14 cellular contexts compared by ENCODE assay signal in genomic region chr2:29009711-29010677, GRCh38. TPM values are rescaled to one million over a fixed set of nuclear protein-coding genes. Genes with fewer than 3 reads are reported as not detected.
A peak's percentile ranks its signal among the peaks of the same experiment; 100 is the strongest.
DNase-seq lines count a peak whose midpoint lies in the region; ATAC-seq and TF ChIP-seq lines count a peak whose summit lies in the region.
"Had no signal": no experiment of that assay in that cellular context is flagged by ENCODE, and none has a peak within 500 bp of the region (broad histone marks: within the 10 kb centered on the region; RNA-seq: fewer than 3 reads in every experiment).

No MANE protein-coding gene starts in this region.

- no peak for ATAC-seq in naive thymus-derived CD4-positive, alpha-beta T cell
- ATAC-seq in GM18868 (IDR thresholded peaks at IDR 0.05; ENCODE audit: unreplicated experiment) = no peak

- H3K9me3 Mint-ChIP-seq in activated naive CD8-positive, alpha-beta T cell treated with anti-CD3 and anti-CD28 coated beads for 36 hours = no peaks in the 10 kb centered on the region
- no peaks in the 10 kb centered on the region for H3K9me3 Mint-ChIP-seq in naive thymus-derived CD4-positive, alpha-beta T cell

- H3K4me3 Mint-ChIP-seq in activated naive CD8-positive, alpha-beta T cell treated with anti-CD3 and anti-CD28 coated beads for 36 hours = peak overlapping the region; percentile 33
- H3K4me3 Mint-ChIP-seq in naive thymus-derived CD4-positive, alpha-beta T cell = peak overlapping the region in 9 of 10 donors; percentile 24 to 92 (median 75)

- H3K4me1 ChIP-seq in BLaER1 (peaks cover 65% of the 10 kb centered on the region), Loucy (ENCODE audit: insufficient read depth, low read length, poor library complexity, severe bottlenecking) (peaks cover 61% of the 10 kb centered on the region)
- peaks cover 62 to 64% of the 10 kb centered on the region in 2 donors for H3K4me1 ChIP-seq in naive thymus-derived CD4-positive, alpha-beta T cell (ENCODE audit: control insufficient read depth in 2 of 2, insufficient read depth in 2 of 2, low read length in 2 of 2)

- H3K9me2 ChIP-seq in Loucy (replicated peaks; ENCODE audit: low read depth, low read length) = no peaks in the 10 kb centered on the region

- H3K27me3 Mint-ChIP-seq in activated naive CD8-positive, alpha-beta T cell treated with anti-CD3 and anti-CD28 coated beads for 36 hours = no peaks in the 10 kb centered on the region
- no peaks in the 10 kb centered on the region for H3K27me3 Mint-ChIP-seq in naive thymus-derived CD4-positive, alpha-beta T cell

- H3K27me3 ChIP-seq in BLaER1 (no peaks in the 10 kb centered on the region), Loucy (ENCODE audit: insufficient read depth, low read length, poor library complexity, severe bottlenecking) (no peaks in the 10 kb centered on the region)
- no peaks in the 10 kb centered on the region for H3K27me3 ChIP-seq in naive thymus-derived CD4-positive, alpha-beta T cell (ENCODE audit: control insufficient read depth in 2 of 2, insufficient read depth in 2 of 2, low read length in 2 of 2)
- H3K27me3 ChIP-seq: cardiac muscle cell, esophagus muscularis mucosa had no signal

- DNase-seq in activated naive CD8-positive, alpha-beta T cell treated with anti-CD3 and anti-CD28 coated beads for 36 hours = no peak
- DNase-seq in naive thymus-derived CD4-positive, alpha-beta T cell = peak in 3 of 9 donors; percentile 17 to 31 (median 29)
- DNase-seq in effector CD4-positive, alpha-beta T cell = no peak
- DNase-seq in stimulated activated CD4-positive, alpha-beta T cell treated with anti-CD3 and anti-CD28 coated beads, Interleukin-15, amount 100 ng/mL, for 24 hours = no peak
- DNase-seq in NCI-H1694 treated with DMSO at 0.1 percent for 48 hours (lab: John Stamatoyannopoulos, UW) = no peak
- DNase-seq: midbrain, NCI-H510A had no signal

- H3K4me3 ChIP-seq in BLaER1 (no peak overlapping the region; the same call in 1 of the 2 replicates), Loucy (ENCODE audit: low read length, poor library complexity, severe bottlenecking) (peak overlapping the region; percentile 79)
- H3K4me3 ChIP-seq in naive thymus-derived CD4-positive, alpha-beta T cell (ENCODE audit: low read length) = no peak overlapping the region
- H3K4me3 ChIP-seq: cardiac muscle cell, esophagus muscularis mucosa had no signal

- H3K9ac ChIP-seq in BLaER1 (peak overlapping the region; percentile 63), Loucy (ENCODE audit: low read depth, low read length, poor library complexity, severe bottlenecking) (peak overlapping the region; percentile 84)

- peak overlapping the region; percentile 96 for H3K4me2 ChIP-seq in BLaER1
- peak overlapping the region; percentile 96 for H3K4me2 ChIP-seq in Loucy (ENCODE audit: low read depth, low read length, poor library complexity, severe bottlenecking)

- no peaks in the 10 kb centered on the region for H3K36me3 Mint-ChIP-seq in activated naive CD8-positive, alpha-beta T cell treated with anti-CD3 and anti-CD28 coated beads for 36 hours
- no peaks in the 10 kb centered on the region for H3K36me3 Mint-ChIP-seq in naive thymus-derived CD4-positive, alpha-beta T cell

- peaks cover 10% of the 10 kb centered on the region; the same call in 1 of the 2 replicates for H3K79me2 ChIP-seq in Loucy (ENCODE audit: insufficient read depth, low read length)

- peaks cover 61% of the 10 kb centered on the region for H3K4me1 Mint-ChIP-seq in activated naive CD8-positive, alpha-beta T cell treated with anti-CD3 and anti-CD28 coated beads for 36 hours
- peaks cover 52 to 65% (median 62%) of the 10 kb centered on the region in 7 donors for H3K4me1 Mint-ChIP-seq in naive thymus-derived CD4-positive, alpha-beta T cell

- H3F3A ChIP-seq in Loucy (ENCODE audit: low read depth) = peaks cover 13% of the 10 kb centered on the region; the same call in 1 of the 2 replicates

- POLR2A ChIA-PET in naive thymus-derived CD4-positive, alpha-beta T cell (lab: Charles Lee) = interaction anchor here (1.6 to 7.8 kb wide), 3 partner anchors 9 to 107 kb away, joined by 3 to 80 read pairs (median 34); partner anchors contain the start of gene CLIP4

- CTCF ChIA-PET in naive thymus-derived CD4-positive, alpha-beta T cell (lab: Charles Lee) = interaction anchor here (0.5 to 1.3 kb wide), 7 partner anchors 8 to 518 kb away, joined by 3 to 8 read pairs (median 4); no protein-coding TSS in a partner anchor

- no peak for TF ChIP-seq CTCF in Loucy (conservative IDR thresholded peaks at IDR 0.05; ENCODE audit: low read length)

- H3K27ac Mint-ChIP-seq in activated naive CD8-positive, alpha-beta T cell treated with anti-CD3 and anti-CD28 coated beads for 36 hours = peak overlapping the region; percentile 88
- peak overlapping the region; percentile 89 to 100 (median 99) for H3K27ac Mint-ChIP-seq in naive thymus-derived CD4-positive, alpha-beta T cell

- H3K9me3 ChIP-seq in BLaER1 (no peaks in the 10 kb centered on the region), Loucy (ENCODE audit: insufficient read depth, low read depth, low read length) (no peaks in the 10 kb centered on the region)
- H3K9me3 ChIP-seq in naive thymus-derived CD4-positive, alpha-beta T cell (ENCODE audit: control insufficient read depth in 2 of 3, low read length in 3 of 3) = no peaks in the 10 kb centered on the region
- H3K9me3 ChIP-seq: esophagus muscularis mucosa had no signal

- H3K27ac ChIP-seq in BLaER1 = peak overlapping the region; percentile 82
- peak overlapping the region; percentile 77 for H3K27ac ChIP-seq in naive thymus-derived CD4-positive, alpha-beta T cell (ENCODE audit: low read depth, low read length)
- H3K27ac ChIP-seq: RWPE1 had no signal

- peak overlapping the region; percentile 32; the same call in 1 of the 2 replicates for H2AFZ ChIP-seq in Loucy (ENCODE audit: low read length)

- intact Hi-C loops in naive thymus-derived CD4-positive, alpha-beta T cell (cut with micrococcal nuclease) = loop anchor here (5.0 to 10.0 kb wide), 4 partner anchors 115 to 305 kb away; partner anchors contain the start of gene WDR43 (in 1 of the 2)

- H3K36me3 ChIP-seq in BLaER1 (no peaks in the 10 kb centered on the region), Loucy (ENCODE audit: insufficient read depth, low read length) (no peaks in the 10 kb centered on the region)
- no peaks in the 10 kb centered on the region for H3K36me3 ChIP-seq in naive thymus-derived CD4-positive, alpha-beta T cell (ENCODE audit: control insufficient read depth in 2 of 3, insufficient read depth in 3 of 3, low read length in 3 of 3)
- H3K36me3 ChIP-seq: cardiac muscle cell, esophagus muscularis mucosa had no signal

- peaks cover 4% of the 10 kb centered on the region; the same call in 1 of the 2 replicates for H4K20me1 ChIP-seq in BLaER1
- H4K20me1 ChIP-seq in Loucy (ENCODE audit: insufficient read depth, low read length, poor library complexity, severe bottlenecking) = no peaks in the 10 kb centered on the region

RNA-seq across cellular contexts. Expression of gene TOGARAM2, which starts 28.9 kb away (rescaled TPM):
- total RNA-seq in activated naive CD8-positive, alpha-beta T cell treated with anti-CD3 and anti-CD28 coated beads for 36 hours = 1 to 10 TPM; 1.9 to 2.0 TPM
- 1 to 10 TPM in 4 of 5 experiments, under 1 TPM in 1; 0.97 to 4.9 (median 1.6) TPM for total RNA-seq in naive thymus-derived CD4-positive, alpha-beta T cell
- polyA plus RNA-seq in naive thymus-derived CD4-positive, alpha-beta T cell = under 1 TPM in 1 of 2 donors, not detected in 1; 0.58 TPM
- total RNA-seq: pulmonary artery endothelial cell had no signal
- polyA plus RNA-seq: cardiac muscle cell had no signal
